ENCODE assay signal across 8 cellular contexts in genomic region chr12:93135286-93136239, GRCh38.
DNase-seq lines count a peak whose midpoint lies in the region; ATAC-seq, FAIRE-seq and TF ChIP-seq lines count a peak whose summit lies in the region.

No MANE protein-coding gene starts in this region.

- in situ Hi-C loops in HepG2 (cut with HindIII; ENCODE audit: extremely low pct_ligation_motif_present, low pct_unique_long_range_greater_than_20kb): loop anchor here (25.0 kb wide), 1 partner anchor 252 kb away; the partner anchor contains the start of gene NUDT4

- H3K4me3 ChIP-seq in OCI-LY7 (ENCODE audit: low read depth, low read length, poor library complexity, severe bottlenecking): no peak overlapping the region
- peak overlapping the region in 2 of 3 experiments; percentile 18 to 51; a peak in 1 of 6 replicates for H3K4me3 ChIP-seq in HepG2 (replicated peaks in 1 of 3; ENCODE audit: insufficient read depth in 1 of 3, low read depth in 2 of 3, low read length in 3 of 3)

- H3K27ac ChIP-seq in OCI-LY7 (ENCODE audit: low read depth, low read length, poor library complexity, severe bottlenecking) (no peak overlapping the region), HepG2 (ENCODE audit: extremely low read length, insufficient read depth, low read length) (peak overlapping the region; percentile 92)

- H2AFZ ChIP-seq in OCI-LY7 (ENCODE audit: low read length) (peak overlapping the region; percentile 36; the same call in 1 of the 2 replicates), HepG2 (ENCODE audit: low read length) (peak overlapping the region; percentile 35)

- intact Hi-C loops in Calu3 (cut with micrococcal nuclease; ENCODE audit: unreplicated experiment) (loop anchor here (5.0 kb wide), 2 partner anchors 43 to 148 kb away; no protein-coding TSS in a partner anchor), OCI-LY7 (cut with micrococcal nuclease; ENCODE audit: unreplicated experiment) (no loop called here), HepG2 (cut with micrococcal nuclease; ENCODE audit: unreplicated experiment) (loop anchor here (1.0 to 2.0 kb wide), 2 partner anchors 8 to 13 kb away; no protein-coding TSS in a partner anchor), head of caudate nucleus (cut with DNase I) (no loop called here)

- DNase-seq in Calu3 (peak; percentile 6), OCI-LY7 (ENCODE audit: low spot score) (no peak), HepG2 (ENCODE audit: low spot score) (peak; percentile 91), head of caudate nucleus (no peak), retina (no peak)
- no peak for DNase-seq in activated CD4-positive, alpha-beta T cell treated with anti-CD3 and anti-CD28 coated beads, Interleukin-2, amount 50 U/mL, for 4 hours

- H3K9ac ChIP-seq in HepG2 (ENCODE audit: insufficient read depth, low read depth, low read length): peak overlapping the region; percentile 67

- H3K27ac Mint-ChIP-seq in Calu3 (ENCODE audit: unreplicated experiment): peak overlapping the region; percentile 59

- CTCF ChIA-PET in Calu3 (lab: Charles Lee): interaction anchor here (1.6 to 2.1 kb wide), 2 partner anchors 8 to 13 kb away, joined by 3 to 6 read pairs; no protein-coding TSS in a partner anchor
- CTCF ChIA-PET in OCI-LY7 (lab: Charles Lee; ENCODE audit: unreplicated experiment): no interaction called here
- CTCF ChIA-PET in HepG2 (lab: Yijun Ruan, JAX; ENCODE audit: low intra/inter-chr PET ratio, low total read pairs): no interaction called here

- no peaks in the 10 kb centered on the region for H3K9me2 ChIP-seq in OCI-LY7 (ENCODE audit: insufficient read depth, low read length)

- H3K4me1 Mint-ChIP-seq in Calu3 (ENCODE audit: low read depth, unreplicated experiment): peaks cover 47% of the 10 kb centered on the region

- BruUV-seq in Calu3 (replicated peaks; lab: Mats Ljungman, UMichigan): no TSS peak
- no TSS peak for BruUV-seq in OCI-LY7 (replicated peaks; lab: Mats Ljungman, UMichigan)
- BruUV-seq in HepG2 (replicated peaks; lab: Mats Ljungman, UMichigan): no TSS peak

- 60% methylated on average over 6 of the region's 6 CpGs for WGBS in HepG2 (ENCODE audit: low lambda C conversion rate)

- H3K27me3 Mint-ChIP-seq in Calu3 (ENCODE audit: unreplicated experiment): no peaks in the 10 kb centered on the region

- no peak for TF ChIP-seq RAD21 in HepG2 (CRISPR knock-in tag; IDR thresholded peaks at IDR 0.05)

- FAIRE-seq in HepG2 (lab: Jason Lieb, UNC): no peak

- H3K27me3 ChIP-seq in HepG2 (ENCODE audit: control insufficient read depth in 1 of 2, insufficient read depth in 2 of 2, low read length in 2 of 2): no peaks in the 10 kb centered on the region

- no peaks in the 10 kb centered on the region for H3K36me3 Mint-ChIP-seq in Calu3 (ENCODE audit: insufficient read depth, unreplicated experiment)

- TF ChIP-seq EP300 in HepG2 (IDR thresholded peaks at IDR 0.05; ENCODE audit: low read depth in 2 of 2, low read length in 2 of 2) (peak in 1 of 2 experiments; percentile 74; a peak in 1 of 4 replicates), HepG2 (CRISPR knock-in tag; IDR thresholded peaks at IDR 0.05; ENCODE audit: borderline replicate concordance) (no peak)

- H3K36me3 ChIP-seq in OCI-LY7 (ENCODE audit: insufficient read depth, low read length) (no peaks in the 10 kb centered on the region), HepG2 (replicated peaks in 1 of 2; ENCODE audit: control insufficient read depth in 1 of 2, insufficient read depth in 2 of 2, low read length in 2 of 2) (no peaks in the 10 kb centered on the region)

- H3K9me3 ChIP-seq in OCI-LY7 (ENCODE audit: low read length): no peaks in the 10 kb centered on the region
- no peaks in the 10 kb centered on the region for H3K9me3 ChIP-seq in HepG2 (ENCODE audit: low read length)

- ATAC-seq in HG03097 (IDR thresholded peaks at IDR 0.05; ENCODE audit: low FRiP score, unreplicated experiment) (peak; percentile 31), HepG2 (peak; percentile 98), HG03045 (IDR thresholded peaks at IDR 0.05; ENCODE audit: unreplicated experiment) (no peak)

- no peak overlapping the region for H3K4me3 Mint-ChIP-seq in Calu3 (ENCODE audit: low read depth, unreplicated experiment)

- POLR2A ChIA-PET in OCI-LY7 (lab: Charles Lee): interaction anchor here (0.5 to 1.6 kb wide), 6 partner anchors 13 to 210 kb away, joined by 3 to 7 read pairs (median 3); no protein-coding TSS in a partner anchor
- POLR2A ChIA-PET in HepG2 (lab: Yijun Ruan, JAX): interaction anchor here (1.0 to 2.9 kb wide), 4 partner anchors 9 to 148 kb away, joined by 3 to 23 read pairs (median 6); no protein-coding TSS in a partner anchor

- H3K79me2 ChIP-seq in OCI-LY7 (ENCODE audit: insufficient read depth, low read depth, low read length) (no peaks in the 10 kb centered on the region), HepG2 (ENCODE audit: insufficient read depth, low read length) (no peaks in the 10 kb centered on the region)

- H3K4me2 ChIP-seq in OCI-LY7 (ENCODE audit: low read length) (peak overlapping the region; percentile 17; the same call in 1 of the 2 replicates), HepG2 (ENCODE audit: low read depth, low read length) (peak overlapping the region; percentile 73)

- TF ChIP-seq CTCF in Calu3 (IDR thresholded peaks at IDR 0.05; ENCODE audit: unreplicated experiment): no peak
- no peak for TF ChIP-seq CTCF in OCI-LY7 (conservative IDR thresholded peaks at IDR 0.05; ENCODE audit: low read length)
- 0 out of 2 replicates have a peak, but pooled peaks have one; percentile 9 for TF ChIP-seq CTCF in HepG2 (CRISPR knock-in tag; IDR thresholded peaks at IDR 0.05)

- TF ChIP-seq POLR2A in HepG2 (IDR thresholded peaks at IDR 0.05; ENCODE audit: insufficient read depth in 1 of 2, low read depth in 2 of 2, low read length in 2 of 2): no peak

- no peaks in the 10 kb centered on the region for H3K9me3 Mint-ChIP-seq in Calu3 (ENCODE audit: low read depth, unreplicated experiment)

- no peaks in the 10 kb centered on the region for H4K20me1 ChIP-seq in OCI-LY7 (ENCODE audit: insufficient read depth, low read length)
- H4K20me1 ChIP-seq in HepG2 (ENCODE audit: insufficient read depth, low read length): no peaks in the 10 kb centered on the region

- H3K4me1 ChIP-seq in OCI-LY7 (ENCODE audit: insufficient read depth, low read length, poor library complexity, severe bottlenecking): no peaks in the 10 kb centered on the region
- peaks cover 98% of the 10 kb centered on the region for H3K4me1 ChIP-seq in HepG2 (ENCODE audit: insufficient read depth, low read length)

TF ChIP-seq in HepG2, 621 proteins besides CTCF, POLR2A, EP300 and RAD21 (continues in another document):
- TF ChIP-seq ZSCAN9 (CRISPR knock-in tag; IDR thresholded peaks at IDR 0.05; ENCODE audit: borderline replicate concordance): peak; percentile 61; the same call in 1 of the 2 replicates
- peak; percentile 83 for TF ChIP-seq MED1 (CRISPR knock-in tag; IDR thresholded peaks at IDR 0.05)
- 0 out of 2 replicates have a peak, but pooled peaks have one; percentile 6 for TF ChIP-seq ZNF34 (CRISPR knock-in tag; IDR thresholded peaks at IDR 0.05; ENCODE audit: borderline replicate concordance)
- TF ChIP-seq ZNF710 (CRISPR knock-in tag; IDR thresholded peaks at IDR 0.05; ENCODE audit: borderline replicate concordance): peak; percentile 3; the same call in 1 of the 2 replicates
- TF ChIP-seq FOXJ3 (CRISPR knock-in tag; IDR thresholded peaks at IDR 0.05; ENCODE audit: borderline replicate concordance): peak; percentile 69; the same call in 1 of the 2 replicates
- peak; percentile 74; the same call in 1 of the 2 replicates for TF ChIP-seq KDM6A (CRISPR knock-in tag; IDR thresholded peaks at IDR 0.05; ENCODE audit: low read depth)
- TF ChIP-seq ZSCAN31 (CRISPR knock-in tag; IDR thresholded peaks at IDR 0.05; ENCODE audit: low read depth): no peak
- TF ChIP-seq RCOR2 (CRISPR knock-in tag; IDR thresholded peaks at IDR 0.05): 0 out of 2 replicates have a peak, but pooled peaks have one; percentile 63
- TF ChIP-seq ARNTL (CRISPR knock-in tag; IDR thresholded peaks at IDR 0.05): peak; percentile 39; the same call in 1 of the 2 replicates
- TF ChIP-seq FOXM1 (CRISPR knock-in tag; IDR thresholded peaks at IDR 0.05): no peak
- 0 out of 2 replicates have a peak, but pooled peaks have one; percentile 3 for TF ChIP-seq ZNF354B (CRISPR knock-in tag; IDR thresholded peaks at IDR 0.05)
- 0 out of 2 replicates have a peak, but pooled peaks have one; percentile 56 for TF ChIP-seq SRF (IDR thresholded peaks at IDR 0.05; ENCODE audit: low read depth, low read length)
- 0 out of 2 replicates have a peak, but pooled peaks have one; percentile 24 for TF ChIP-seq ZNF775 (CRISPR knock-in tag; IDR thresholded peaks at IDR 0.05; ENCODE audit: borderline replicate concordance)
- no peak for TF ChIP-seq IRF9 (CRISPR knock-in tag; IDR thresholded peaks at IDR 0.05; ENCODE audit: borderline replicate concordance)
- TF ChIP-seq SIX4 (CRISPR knock-in tag; IDR thresholded peaks at IDR 0.05): peak; percentile 96

Comparison
In these comparisons a context has a peak if more than half of its experiments do, and no peak if none do; other contexts are left out.
1. DNase-seq: peak in Calu3 (single experiment) and HepG2 (single experiment); none in OCI-LY7 (single experiment), head of caudate nucleus (0 of 42), retina (single experiment) and activated CD4-positive, alpha-beta T cell treated with anti-CD3 and anti-CD28 coated beads, Interleukin-2, amount 50 U/mL, for 4 hours (0 of 2).
2. intact Hi-C loops: an anchor here in Calu3 (5.0 kb wide) and HepG2 (1.0 to 2.0 kb wide); none called in OCI-LY7 and head of caudate nucleus.